30 cellular contexts compared by ENCODE assay signal in the genomic region with DNA sequence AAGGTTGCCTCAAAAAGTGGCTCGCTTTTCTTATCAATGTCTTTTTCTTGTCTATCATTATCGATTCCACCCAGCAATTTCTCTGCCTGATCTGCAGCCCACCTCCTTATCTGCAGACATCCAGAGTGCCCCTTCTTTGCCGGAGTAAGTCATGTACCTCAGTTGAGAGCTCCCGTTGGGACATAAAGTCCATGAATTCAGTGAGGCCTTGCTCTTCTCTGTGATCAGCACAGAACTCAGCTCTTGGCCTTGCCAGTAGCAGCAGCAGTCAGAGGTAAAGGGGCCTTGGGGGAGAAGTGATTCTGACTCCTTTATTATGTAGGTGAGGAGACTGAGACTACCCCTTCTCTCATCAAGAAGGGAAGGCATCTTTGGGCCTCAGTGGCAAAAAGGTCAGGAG.
"Had no signal": no experiment of that assay in that cellular context is flagged by ENCODE, and none has a peak within 500 bp of the region (broad histone marks: within the 10 kb centered on the region; RNA-seq: fewer than 3 reads in every experiment).

No MANE protein-coding gene starts in this region.

- H3K4me3 ChIP-seq: right atrium auricular region, smooth muscle cell, thoracic aorta, uterus had no signal

- H3K4me3 Mint-ChIP-seq: activated CD4-positive, alpha-beta memory T cell treated with anti-CD3 and anti-CD28 coated beads for 36 hours; activated naive CD4-positive, alpha-beta T cell treated with anti-CD3 and anti-CD28 coated beads, Interleukin-2, amount 50 U/mL, for 24 hours; activated naive CD8-positive, alpha-beta T cell treated with anti-CD3 and anti-CD28 coated beads, Interleukin-2, amount 50 U/mL, for 24 hours; effector memory CD8-positive, alpha-beta T cell; naive B cell; T-helper 2 cell treated with Interferon-gamma antibody and Interleukin-4, amounts not matched to agents 5 μg/mL and 100 μg/mL, for 36 hours; type B pancreatic cell had no signal

- H3K4me1 ChIP-seq: parathyroid adenoma, right atrium auricular region, uterus had no signal

- ATAC-seq: activated CD4-positive, CD25-positive, alpha-beta regulatory T cell treated with anti-CD3 and anti-CD28 coated beads, Interleukin-2, amount 50 U/mL, for 24 hours; activated naive CD8-positive, alpha-beta T cell treated with anti-CD3 and anti-CD28 coated beads, Interleukin-2, amount 50 U/mL, for 24 hours; effector memory CD8-positive, alpha-beta T cell; esophagus mucosa; left colon had no signal

- H3K27me3 ChIP-seq: right atrium auricular region, uterus had no signal

- H3K36me3 ChIP-seq: right atrium auricular region, thoracic aorta, uterus had no signal

- H3K27me3 Mint-ChIP-seq: activated CD4-positive, alpha-beta memory T cell treated with anti-CD3 and anti-CD28 coated beads for 36 hours; activated naive CD4-positive, alpha-beta T cell treated with anti-CD3 and anti-CD28 coated beads, Interleukin-2, amount 50 U/mL, for 24 hours; type B pancreatic cell had no signal

- H3K4me2 ChIP-seq: smooth muscle cell had no signal

- DNase-seq: activated CD4-positive, alpha-beta memory T cell treated with anti-CD3 and anti-CD28 coated beads for 36 hours; activated CD4-positive, alpha-beta T cell treated with anti-CD3 and anti-CD28 coated beads for 48 hours; activated naive CD8-positive, alpha-beta T cell treated with anti-CD3 and anti-CD28 coated beads, Interleukin-2, amount 50 U/mL, for 24 hours; activated T-cell treated with anti-CD3 and anti-CD28 coated beads, Interleukin-2, amount 50 U/mL, for 48 hours; amygdala; caudate nucleus; cortex of kidney; effector memory CD8-positive, alpha-beta T cell; foreskin fibroblast; head of caudate nucleus; hippocampal formation; left colon; mammary epithelial cell; naive B cell; occipital lobe; stimulated activated CD4-positive, alpha-beta T cell treated with anti-CD3 and anti-CD28 coated beads, Interleukin-15, amount 100 ng/mL, for 24 hours; stimulated activated naive CD4-positive, alpha-beta T cell treated with Interleukin-2 at 50 U/mL for 16 hours; T-helper 1 cell; uterus had no signal

- H3K79me2 ChIP-seq: parathyroid adenoma had no signal

- H3K27ac ChIP-seq: parathyroid adenoma, right atrium auricular region, thoracic aorta, uterus, VCaP had no signal

- H3K4me1 Mint-ChIP-seq: activated naive CD4-positive, alpha-beta T cell treated with anti-CD3 and anti-CD28 coated beads, Interleukin-2, amount 50 U/mL, for 24 hours; activated naive CD8-positive, alpha-beta T cell treated with anti-CD3 and anti-CD28 coated beads, Interleukin-2, amount 50 U/mL, for 24 hours; naive B cell had no signal

- H3K9me3 Mint-ChIP-seq: activated CD4-positive, alpha-beta memory T cell treated with anti-CD3 and anti-CD28 coated beads for 36 hours; activated naive CD4-positive, alpha-beta T cell treated with anti-CD3 and anti-CD28 coated beads, Interleukin-2, amount 50 U/mL, for 24 hours; activated naive CD8-positive, alpha-beta T cell treated with anti-CD3 and anti-CD28 coated beads, Interleukin-2, amount 50 U/mL, for 24 hours; activated T-helper 2 cell treated with anti-CD3 and anti-CD28 coated beads, Interferon-gamma antibody, Interleukin-2, Interleukin-4, amounts not matched to agents 10 μg/mL and 5 μg/mL and 100 μg/mL, durations not matched to agents 14 hours and 24 hours and 36 hours; effector memory CD8-positive, alpha-beta T cell; T-helper 2 cell treated with Interferon-gamma antibody and Interleukin-4, amounts not matched to agents 5 μg/mL and 100 μg/mL, for 36 hours; type B pancreatic cell had no signal

- H2AFZ ChIP-seq: parathyroid adenoma had no signal

- H3K36me3 Mint-ChIP-seq: activated CD4-positive, alpha-beta memory T cell treated with anti-CD3 and anti-CD28 coated beads for 36 hours; activated naive CD4-positive, alpha-beta T cell treated with anti-CD3 and anti-CD28 coated beads, Interleukin-2, amount 50 U/mL, for 24 hours; type B pancreatic cell had no signal

- H3K9me3 ChIP-seq: right atrium auricular region, thoracic aorta, uterus had no signal

- H3K27ac Mint-ChIP-seq: activated CD4-positive, alpha-beta memory T cell treated with anti-CD3 and anti-CD28 coated beads for 36 hours; activated naive CD4-positive, alpha-beta T cell treated with anti-CD3 and anti-CD28 coated beads, Interleukin-2, amount 50 U/mL, for 24 hours; activated naive CD8-positive, alpha-beta T cell treated with anti-CD3 and anti-CD28 coated beads, Interleukin-2, amount 50 U/mL, for 24 hours; activated T-helper 2 cell treated with anti-CD3 and anti-CD28 coated beads, Interferon-gamma antibody, Interleukin-2, Interleukin-4, amounts not matched to agents 10 μg/mL and 5 μg/mL and 100 μg/mL, durations not matched to agents 14 hours and 24 hours and 36 hours; effector memory CD8-positive, alpha-beta T cell; naive B cell; T-helper 2 cell treated with Interferon-gamma antibody and Interleukin-4, amounts not matched to agents 5 μg/mL and 100 μg/mL, for 36 hours; type B pancreatic cell had no signal
